13 cellular contexts compared by ENCODE assay signal in genomic region chr17:16989953-16990860, GRCh38. TPM values are rescaled to one million over a fixed set of nuclear protein-coding genes. Genes with fewer than 3 reads are reported as not detected.
DNase-seq lines count a peak whose midpoint lies in the region; ATAC-seq, FAIRE-seq and TF ChIP-seq lines count a peak whose summit lies in the region.
"Had no signal": no experiment of that assay in that cellular context is flagged by ENCODE, and none has a peak within 500 bp of the region (broad histone marks: within the 10 kb centered on the region; RNA-seq: fewer than 3 reads in every experiment).

No MANE protein-coding gene starts in this region.

- CTCF ChIA-PET in WTC11 (lab: Charles Lee): interaction anchor here (2.0 to 2.7 kb wide), 2 partner anchors 50 to 74 kb away, joined by 6 to 17 read pairs; no protein-coding TSS in a partner anchor

- H3K9me3 Mint-ChIP-seq in astrocyte (ENCODE audit: unreplicated experiment) (no peaks in the 10 kb centered on the region), WTC11 (peaks cover 4% of the 10 kb centered on the region)
- no peaks in the 10 kb centered on the region for H3K9me3 Mint-ChIP-seq in natural killer cell treated with Interleukin-12 subunit alpha and Interleukin-12 subunit beta and Interleukin-15 and Interleukin-18, amount 100 ng/mL, for 72 hours
- no peaks in the 10 kb centered on the region for H3K9me3 Mint-ChIP-seq in activated naive CD8-positive, alpha-beta T cell treated with anti-CD3 and anti-CD28 coated beads, Interleukin-2, amount 50 U/mL, for 24 hours

- H4K20me1 ChIP-seq in Karpas-422 (ENCODE audit: insufficient read depth, low read depth, low read length): peaks cover 4% of the 10 kb centered on the region; the same call in 1 of the 2 replicates
- H4K20me1 ChIP-seq in astrocyte (ENCODE audit: insufficient read depth, low read length): no peaks in the 10 kb centered on the region
- no peaks in the 10 kb centered on the region for H4K20me1 ChIP-seq in smooth muscle cell (ENCODE audit: low read depth)

- H3K79me2 ChIP-seq in Karpas-422 (ENCODE audit: low read length): no peaks in the 10 kb centered on the region
- no peaks in the 10 kb centered on the region for H3K79me2 ChIP-seq in astrocyte (ENCODE audit: insufficient read depth, low read length)
- no peaks in the 10 kb centered on the region for H3K79me2 ChIP-seq in smooth muscle cell (ENCODE audit: low read depth)

- no peak for TF ChIP-seq CTCF in astrocyte (IDR thresholded peaks at IDR 0.05; ENCODE audit: insufficient read depth, low read depth, low read length)
- no peak for TF ChIP-seq CTCF in WTC11 (IDR thresholded peaks at IDR 0.05)
- TF ChIP-seq CTCF in smooth muscle cell (IDR thresholded peaks at IDR 0.05; ENCODE audit: borderline replicate concordance, insufficient read depth, poor library complexity, severe bottlenecking): no peak

- H3K4me3 ChIP-seq in Karpas-422 (ENCODE audit: low read length) (no peak overlapping the region), astrocyte (ENCODE audit: insufficient read depth, low read depth, low read length) (no peak overlapping the region), smooth muscle cell (no peak overlapping the region)
- H3K4me3 ChIP-seq: dorsolateral prefrontal cortex, upper lobe of right lung had no signal

- H3K27me3 Mint-ChIP-seq in astrocyte (ENCODE audit: low read depth, unreplicated experiment) (peaks cover 3% of the 10 kb centered on the region), WTC11 (ENCODE audit: low read depth) (no peaks in the 10 kb centered on the region)
- no peaks in the 10 kb centered on the region for H3K27me3 Mint-ChIP-seq in natural killer cell treated with Interleukin-12 subunit alpha and Interleukin-12 subunit beta and Interleukin-15 and Interleukin-18, amount 100 ng/mL, for 72 hours
- H3K27me3 Mint-ChIP-seq in activated naive CD8-positive, alpha-beta T cell treated with anti-CD3 and anti-CD28 coated beads, Interleukin-2, amount 50 U/mL, for 24 hours: no peaks in the 10 kb centered on the region

- H3K4me1 ChIP-seq in Karpas-422 (ENCODE audit: low read length) (peaks cover 40% of the 10 kb centered on the region), astrocyte (ENCODE audit: insufficient read depth, low read length) (peaks cover 17% of the 10 kb centered on the region), smooth muscle cell (ENCODE audit: low read depth) (no peaks in the 10 kb centered on the region)

- H3K36me3 Mint-ChIP-seq in astrocyte (ENCODE audit: low read depth, unreplicated experiment) (no peaks in the 10 kb centered on the region), WTC11 (no peaks in the 10 kb centered on the region)
- H3K36me3 Mint-ChIP-seq in natural killer cell treated with Interleukin-12 subunit alpha and Interleukin-12 subunit beta and Interleukin-15 and Interleukin-18, amount 100 ng/mL, for 72 hours: no peaks in the 10 kb centered on the region
- no peaks in the 10 kb centered on the region for H3K36me3 Mint-ChIP-seq in activated naive CD8-positive, alpha-beta T cell treated with anti-CD3 and anti-CD28 coated beads, Interleukin-2, amount 50 U/mL, for 24 hours (ENCODE audit: low read depth)

- H3K9me2 ChIP-seq in Karpas-422 (replicated peaks; ENCODE audit: insufficient read depth, low read length): no peaks in the 10 kb centered on the region

- H3K9ac ChIP-seq in Karpas-422 (ENCODE audit: low read length) (no peak overlapping the region), astrocyte (ENCODE audit: low read length) (no peak overlapping the region), smooth muscle cell (ENCODE audit: low read depth) (no peak overlapping the region)

- H3K27ac ChIP-seq in Karpas-422 (ENCODE audit: low read length) (no peak overlapping the region), astrocyte (ENCODE audit: low read depth, low read length) (no peak overlapping the region), smooth muscle cell (ENCODE audit: low read depth) (no peak overlapping the region)
- H3K27ac ChIP-seq: neutrophil, upper lobe of right lung had no signal

- H3K4me2 ChIP-seq in Karpas-422 (ENCODE audit: low read depth, low read length, poor library complexity, severe bottlenecking): peak overlapping the region; percentile 57
- no peak overlapping the region for H3K4me2 ChIP-seq in astrocyte (ENCODE audit: low read length)
- H3K4me2 ChIP-seq in smooth muscle cell: no peak overlapping the region

- FAIRE-seq in astrocyte (lab: Jason Lieb, UNC): peak; percentile 55

- in situ Hi-C loops in G401 (cut with HindIII; ENCODE audit: low sequenced_read_pairs): no loop called here

- POLR2A ChIA-PET in WTC11 (lab: Charles Lee): no interaction called here

- 97% methylated on average over 10 of the region's 11 CpGs for WGBS in smooth muscle cell (ENCODE audit: low lambda C conversion rate)

- H3K27me3 ChIP-seq in Karpas-422 (ENCODE audit: low read length): peaks cover 3% of the 10 kb centered on the region; the same call in 1 of the 2 replicates
- H3K27me3 ChIP-seq in astrocyte (ENCODE audit: insufficient read depth, low read length): no peaks in the 10 kb centered on the region
- no peaks in the 10 kb centered on the region for H3K27me3 ChIP-seq in smooth muscle cell (ENCODE audit: low read depth)
- H3K27me3 ChIP-seq: dorsolateral prefrontal cortex, neutrophil, upper lobe of right lung had no signal

- H3K9me3 ChIP-seq in Karpas-422 (ENCODE audit: low read length) (no peaks in the 10 kb centered on the region), astrocyte (ENCODE audit: insufficient read depth, low read depth, low read length) (no peaks in the 10 kb centered on the region), smooth muscle cell (replicated peaks; ENCODE audit: low read depth) (no peaks in the 10 kb centered on the region)
- H3K9me3 ChIP-seq: neutrophil, upper lobe of right lung had no signal

- H3F3A ChIP-seq in smooth muscle cell (ENCODE audit: low read depth): no peaks in the 10 kb centered on the region

- H2AFZ ChIP-seq in Karpas-422 (ENCODE audit: low read length) (no peak overlapping the region), astrocyte (ENCODE audit: low read depth, low read length) (no peak overlapping the region), smooth muscle cell (ENCODE audit: low read depth) (no peak overlapping the region)

- DNase-seq in G401 (ENCODE audit: low spot score): peak; percentile 69
- no peak for DNase-seq in Karpas-422
- DNase-seq in astrocyte (ENCODE audit: low read depth): peak; percentile 31
- no peak for DNase-seq in natural killer cell treated with Interleukin-12 subunit alpha and Interleukin-12 subunit beta and Interleukin-15 and Interleukin-18, amount 100 ng/mL, for 72 hours (ENCODE audit: low spot score)
- no peak for DNase-seq in WTC11 (ENCODE audit: low spot score)
- DNase-seq in smooth muscle cell (lab: John Stamatoyannopoulos, UW; ENCODE audit: unreplicated experiment): no peak
- DNase-seq in hypothalamus (lab: John Stamatoyannopoulos, UW): no peak
- no peak for DNase-seq in activated naive CD8-positive, alpha-beta T cell treated with anti-CD3 and anti-CD28 coated beads, Interleukin-2, amount 50 U/mL, for 24 hours
- DNase-seq: NCI-H2029 treated with DMSO at 0.1 percent for 48 hours; stimulated activated CD4-positive, alpha-beta T cell treated with anti-CD3 and anti-CD28 coated beads, Interleukin-4, amount 100 ng/mL, for 4 hours; upper lobe of right lung had no signal

- H3K4me3 Mint-ChIP-seq in astrocyte (ENCODE audit: unreplicated experiment): no peak overlapping the region
- peak overlapping the region; percentile 80 for H3K4me3 Mint-ChIP-seq in natural killer cell treated with Interleukin-12 subunit alpha and Interleukin-12 subunit beta and Interleukin-15 and Interleukin-18, amount 100 ng/mL, for 72 hours
- no peak overlapping the region for H3K4me3 Mint-ChIP-seq in WTC11
- H3K4me3 Mint-ChIP-seq in activated naive CD8-positive, alpha-beta T cell treated with anti-CD3 and anti-CD28 coated beads, Interleukin-2, amount 50 U/mL, for 24 hours: no peak overlapping the region

- H3K4me1 Mint-ChIP-seq in astrocyte (ENCODE audit: low read depth, unreplicated experiment) (peaks cover 23% of the 10 kb centered on the region), WTC11 (no peaks in the 10 kb centered on the region)
- H3K4me1 Mint-ChIP-seq in natural killer cell treated with Interleukin-12 subunit alpha and Interleukin-12 subunit beta and Interleukin-15 and Interleukin-18, amount 100 ng/mL, for 72 hours (ENCODE audit: low read depth in 2 of 2): peaks cover 33 to 45% of the 10 kb centered on the region in 2 donors
- H3K4me1 Mint-ChIP-seq in activated naive CD8-positive, alpha-beta T cell treated with anti-CD3 and anti-CD28 coated beads, Interleukin-2, amount 50 U/mL, for 24 hours: peaks cover 36% of the 10 kb centered on the region

- H3K36me3 ChIP-seq in Karpas-422 (ENCODE audit: insufficient read depth, low read length) (no peaks in the 10 kb centered on the region), astrocyte (ENCODE audit: insufficient read depth, low read length) (no peaks in the 10 kb centered on the region), smooth muscle cell (ENCODE audit: low read depth) (no peaks in the 10 kb centered on the region)
- H3K36me3 ChIP-seq: neutrophil, upper lobe of right lung had no signal

- H3K27ac Mint-ChIP-seq in astrocyte (ENCODE audit: unreplicated experiment): peak overlapping the region; percentile 41
- H3K27ac Mint-ChIP-seq in natural killer cell treated with Interleukin-12 subunit alpha and Interleukin-12 subunit beta and Interleukin-15 and Interleukin-18, amount 100 ng/mL, for 72 hours: peak overlapping the region; percentile 78 to 83
- H3K27ac Mint-ChIP-seq in WTC11: no peak overlapping the region
- H3K27ac Mint-ChIP-seq in activated naive CD8-positive, alpha-beta T cell treated with anti-CD3 and anti-CD28 coated beads, Interleukin-2, amount 50 U/mL, for 24 hours: no peak overlapping the region

- ATAC-seq in natural killer cell treated with Interleukin-12 subunit alpha and Interleukin-12 subunit beta and Interleukin-15 and Interleukin-18, amount 100 ng/mL, for 72 hours: no peak
- ATAC-seq in WTC11: no peak
- ATAC-seq in activated naive CD8-positive, alpha-beta T cell treated with anti-CD3 and anti-CD28 coated beads, Interleukin-2, amount 50 U/mL, for 24 hours: no peak

RNA-seq across cellular contexts. Expression of gene TNFRSF13B, which starts 18.3 kb away (rescaled TPM):
- total RNA-seq in G401 (2014; rRNA removed; shearing (Covaris generic)): not detected in 2 replicates
- not detected in 2 replicates for total RNA-seq in Karpas-422 (2014; rRNA removed; shearing (Covaris generic); ENCODE audit: low replicate concordance)
- total RNA-seq in astrocyte (not detected in 2 replicates), WTC11 (2021) (0.18 TPM in 2 of 3 replicates, not detected in the other), smooth muscle cell (not detected in 2 replicates)
- 1 to 10 TPM in 1 of 2 donors, not detected in 1; 2.3 TPM for total RNA-seq in natural killer cell treated with Interleukin-12 subunit alpha and Interleukin-12 subunit beta and Interleukin-15 and Interleukin-18, amount 100 ng/mL, for 72 hours
- not detected in 2 replicates for polyA plus RNA-seq in smooth muscle cell
- total RNA-seq: upper lobe of right lung had no signal

RNA-seq across cellular contexts. Expression of gene MPRIP, which starts 52.0 kb away (rescaled TPM):
- total RNA-seq in G401 (2014; rRNA removed; shearing (Covaris generic)): 59.5 and 97.1 TPM in 2 replicates
- 44.1 and 49.3 TPM in 2 replicates for total RNA-seq in Karpas-422 (2014; rRNA removed; shearing (Covaris generic); ENCODE audit: low replicate concordance)
- total RNA-seq in astrocyte: 163 and 176 TPM in 2 replicates
- 100 to 1,000 TPM; 158 to 216 TPM for total RNA-seq in natural killer cell treated with Interleukin-12 subunit alpha and Interleukin-12 subunit beta and Interleukin-15 and Interleukin-18, amount 100 ng/mL, for 72 hours
- total RNA-seq in WTC11 (2021): 127 to 140 TPM (median 136 TPM) in 3 replicates
- 58.8 and 62.5 TPM in 2 replicates for total RNA-seq in smooth muscle cell
- polyA plus RNA-seq in smooth muscle cell: 67.2 and 69.3 TPM in 2 replicates

Comparison
In these comparisons a context has a peak if more than half of its experiments do, and no peak if none do; other contexts are left out.
1. DNase-seq: peak in G401 (single experiment) and astrocyte (single experiment); none in Karpas-422 (single experiment), natural killer cell treated with Interleukin-12 subunit alpha and Interleukin-12 subunit beta and Interleukin-15 and Interleukin-18, amount 100 ng/mL, for 72 hours (single experiment), WTC11 (single experiment), smooth muscle cell (single experiment), hypothalamus (0 of 51) and activated naive CD8-positive, alpha-beta T cell treated with anti-CD3 and anti-CD28 coated beads, Interleukin-2, amount 50 U/mL, for 24 hours (single experiment).
2. H3K27ac Mint-ChIP-seq: peak in astrocyte (single experiment) and natural killer cell treated with Interleukin-12 subunit alpha and Interleukin-12 subunit beta and Interleukin-15 and Interleukin-18, amount 100 ng/mL, for 72 hours (2 of 2); none in WTC11 (single experiment) and activated naive CD8-positive, alpha-beta T cell treated with anti-CD3 and anti-CD28 coated beads, Interleukin-2, amount 50 U/mL, for 24 hours (single experiment).